Comparison of ENCODE assay signal across 10 cellular contexts in the genomic region with DNA sequence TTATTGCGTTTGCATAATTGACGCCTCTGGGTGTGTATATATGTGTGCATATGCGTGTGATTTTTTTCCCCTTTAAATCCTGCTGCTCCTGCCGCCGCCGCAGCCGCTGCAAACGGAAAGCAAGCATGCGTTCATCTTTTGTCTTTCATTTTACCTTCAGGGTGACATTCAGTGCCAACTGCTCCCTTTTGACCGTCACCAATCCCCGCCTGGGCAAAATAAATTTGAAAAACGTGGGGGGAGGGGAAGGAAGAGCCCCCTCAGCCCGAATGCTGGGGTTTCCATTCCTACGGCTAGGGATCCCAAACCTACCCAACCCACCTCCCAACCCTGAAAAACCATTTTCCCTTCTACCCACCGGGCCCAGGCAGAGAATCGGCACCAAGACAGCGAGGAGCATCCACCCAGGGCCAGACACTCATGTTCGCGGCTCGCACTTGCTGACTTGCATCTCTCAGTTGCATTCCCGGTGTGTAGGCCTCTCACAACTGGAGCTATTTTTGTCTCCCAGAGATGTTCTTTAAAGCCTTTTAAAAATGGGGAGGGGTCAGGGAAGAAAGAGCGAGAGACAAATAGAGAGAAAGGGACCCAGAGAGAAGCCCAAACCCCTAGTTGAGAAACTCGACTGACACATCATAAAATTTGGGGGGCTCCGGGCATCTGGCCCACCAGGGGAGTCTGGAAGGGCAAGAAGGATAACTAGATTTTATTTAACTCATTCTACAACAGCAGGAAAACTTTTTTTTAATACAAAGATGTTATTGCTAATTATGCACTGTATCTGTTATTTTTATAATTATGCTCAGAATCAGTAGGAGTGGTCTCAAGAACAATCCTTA.
A peak's percentile ranks its signal among the peaks of the same experiment; 100 is the strongest.
DNase-seq lines count a peak whose midpoint lies in the region; ATAC-seq and TF ChIP-seq lines count a peak whose summit lies in the region.
"Had no signal": no experiment of that assay in that cellular context is flagged by ENCODE, and none has a peak within 500 bp of the region (broad histone marks: within the 10 kb centered on the region; RNA-seq: fewer than 3 reads in every experiment).

No MANE protein-coding gene starts in this region.

- CTCF ChIA-PET in CD4-positive, alpha-beta T cell (lab: Charles Lee): no interaction called here

- no peak overlapping the region for H3K4me3 Mint-ChIP-seq in CD4-positive, alpha-beta T cell

- H3K4me3 ChIP-seq in thymus (ENCODE audit: low read length): peak overlapping the region; percentile 16
- H3K4me3 ChIP-seq: SK-N-MC had no signal

- no peaks in the 10 kb centered on the region for H3K9me3 ChIP-seq in thymus (ENCODE audit: control insufficient read depth)
- no peaks in the 10 kb centered on the region for H3K9me3 ChIP-seq in CD4-positive, alpha-beta T cell (ENCODE audit: control insufficient read depth, low read length)

- peaks cover 11% of the 10 kb centered on the region for H3K27me3 ChIP-seq in thymus (ENCODE audit: control insufficient read depth, insufficient read depth)
- H3K27me3 ChIP-seq in CD4-positive, alpha-beta T cell (ENCODE audit: control insufficient read depth, insufficient read depth, low read length): peaks cover 19% of the 10 kb centered on the region

- ATAC-seq in esophagus mucosa (no peak), HG03354 (IDR thresholded peaks at IDR 0.05; ENCODE audit: poor library complexity, severe bottlenecking, unreplicated experiment) (no peak)
- ATAC-seq in CD4-positive, alpha-beta T cell (ENCODE audit: poor library complexity): no peak

- no peak overlapping the region for H3K27ac Mint-ChIP-seq in CD4-positive, alpha-beta T cell

- H3K9me3 Mint-ChIP-seq in CD4-positive, alpha-beta T cell: peaks cover 3% of the 10 kb centered on the region

- H3K27ac ChIP-seq in caudate nucleus (ENCODE audit: low read depth, low read length): peak overlapping the region; percentile 80
- H3K27ac ChIP-seq in thymus (ENCODE audit: low read depth): no peak overlapping the region
- no peak overlapping the region for H3K27ac ChIP-seq in CD4-positive, alpha-beta T cell (ENCODE audit: low read depth, low read length)
- H3K27ac ChIP-seq: SK-N-MC had no signal

- POLR2A ChIA-PET in CD4-positive, alpha-beta T cell (lab: Charles Lee): no interaction called here

- DNase-seq in NCI-H2227 (lab: John Stamatoyannopoulos, UW; ENCODE audit: unreplicated experiment): peak; percentile 43
- no peak for DNase-seq in NCI-H2227 treated with DMSO at 0.1 percent for 48 hours (lab: John Stamatoyannopoulos, UW)
- peak in 32 of 61 donors; percentile 5 to 71 (median 36) for DNase-seq in caudate nucleus (lab: John Stamatoyannopoulos, UW)
- DNase-seq in medulla oblongata (ENCODE audit: extremely low spot score): peak; percentile 42
- DNase-seq in CD4-positive, alpha-beta T cell: no peak
- DNase-seq: stimulated activated CD8-positive, alpha-beta memory T cell treated with anti-CD3 and anti-CD28 coated beads, Interleukin-4, amount 100 ng/mL, for 48 hours had no signal

- H3K27me3 Mint-ChIP-seq in CD4-positive, alpha-beta T cell: peaks cover 55% of the 10 kb centered on the region

- no peaks in the 10 kb centered on the region for H3K4me1 Mint-ChIP-seq in CD4-positive, alpha-beta T cell (ENCODE audit: low read depth)

- no peaks in the 10 kb centered on the region for H3K4me1 ChIP-seq in thymus (ENCODE audit: control insufficient read depth, insufficient read depth, low read length)

- no peaks in the 10 kb centered on the region for H3K36me3 Mint-ChIP-seq in CD4-positive, alpha-beta T cell (ENCODE audit: low read depth)

- no peak for TF ChIP-seq CTCF in CD4-positive, alpha-beta T cell (IDR thresholded peaks at IDR 0.05)

- H3K36me3 ChIP-seq in thymus (ENCODE audit: control insufficient read depth, insufficient read depth): no peaks in the 10 kb centered on the region

- 32% methylated on average over 24 of the region's 24 CpGs for WGBS in thymus

- intact Hi-C loops in CD4-positive, alpha-beta T cell (cut with DNase I, micrococcal nuclease): no loop called here

Comparison
In these comparisons a context has a peak if more than half of its experiments do, and no peak if none do; other contexts are left out.
1. DNase-seq: peak in NCI-H2227 (single experiment), caudate nucleus (32 of 61) and medulla oblongata (single experiment); none in NCI-H2227 treated with DMSO at 0.1 percent for 48 hours (single experiment) and CD4-positive, alpha-beta T cell (0 of 10).